16 cellular contexts compared by ENCODE assay signal in the genomic region with DNA sequence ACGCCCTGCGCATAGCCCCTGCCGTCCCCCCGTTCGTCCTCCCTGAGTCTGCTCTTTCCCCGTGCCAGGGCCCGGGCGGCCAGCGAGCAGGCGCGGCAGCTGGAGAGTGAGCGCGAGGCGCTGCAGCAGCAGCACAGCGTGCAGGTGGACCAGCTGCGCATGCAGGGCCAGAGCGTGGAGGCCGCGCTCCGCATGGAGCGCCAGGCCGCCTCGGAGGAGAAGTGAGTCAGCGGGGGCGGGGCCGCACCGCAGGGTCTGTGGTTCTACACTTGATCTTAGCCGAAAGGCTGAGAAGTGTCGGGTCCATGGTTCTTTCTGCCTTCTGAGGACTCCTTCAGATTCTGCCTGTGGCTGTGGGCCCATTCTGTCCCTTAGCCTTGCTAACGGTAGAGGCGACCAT. TPM values are rescaled to one million over a fixed set of nuclear protein-coding genes. Genes with fewer than 3 reads are reported as not detected.
DNase-seq lines count a peak whose midpoint lies in the region; ATAC-seq, FAIRE-seq and TF ChIP-seq lines count a peak whose summit lies in the region.
"Not testable (repeated sequence)": the region's sequence is repeated elsewhere in the genome, so short reads cannot be mapped to it uniquely, and the experiment has no call there.
"Had no signal": no experiment of that assay in that cellular context is flagged by ENCODE, and none has a peak within 500 bp of the region (broad histone marks: within the 10 kb centered on the region; RNA-seq: fewer than 3 reads in every experiment).

No MANE protein-coding gene starts in this region.

- not testable (repeated sequence) for H4K5ac ChIP-seq in IMR-90 (ENCODE audit: low read depth, low read length)

- H3K4me1 ChIP-seq in A549; IMR-90 (ENCODE audit: control insufficient read depth, insufficient read depth, low read length); foreskin keratinocyte; left lung; spleen: not testable (repeated sequence)

- not testable (repeated sequence) for H3K9me1 ChIP-seq in IMR-90 (ENCODE audit: insufficient read depth, low read length)

- H4K8ac ChIP-seq in IMR-90 (ENCODE audit: low read depth in 2 of 2, low read length in 2 of 2), result not testable (repeated sequence)

- 93% methylated on average over 8 of the region's 31 CpGs for WGBS in A549 (ENCODE audit: missing lambda C conversion rate)
- no CpG with 5 or more reads among the region's 31 CpGs for WGBS in IMR-90 (ENCODE audit: extremely low coverage in 2 of 2, insufficient read length in 1 of 2), 2 experiments
- 86 to 89% (median 88%) methylated on average over 8 to 11 of the region's 31 CpGs; no CpG with 5 or more reads in 2 of the 5 donors for WGBS in spleen, 5 donors

- POLR2A ChIA-PET in A549 (lab: Yijun Ruan, JAX); IMR-90 (lab: Charles Lee; ENCODE audit: unreplicated experiment): not testable (repeated sequence)

- not testable (repeated sequence) for H3K36me3 ChIP-seq in IMR-90 (ENCODE audit: control insufficient read depth, insufficient read depth, low read length); left lung; spleen

- not testable (repeated sequence) for TF ChIP-seq POLR2A in A549 (IDR thresholded peaks at IDR 0.05; ENCODE audit: low read length); IMR-90 (IDR thresholded peaks at IDR 0.05; ENCODE audit: low read depth, low read length); spleen (IDR thresholded peaks at IDR 0.05)

- not testable (repeated sequence) for H3K9me3 ChIP-seq in A549; IMR-90 (ENCODE audit: control insufficient read depth, insufficient read depth, low read length); left lung; spleen

- BruUV-seq in IMR-90 (replicated peaks; lab: Mats Ljungman, UMichigan), result not testable (repeated sequence)

- FAIRE-seq in A549 (lab: Jason Lieb, UNC), result peak; percentile 51

- not testable (repeated sequence) for H2AK9ac ChIP-seq in IMR-90 (replicated peaks; ENCODE audit: low read depth, low read length, poor library complexity)

- DNase-seq in A549 (ENCODE audit: low read depth in 1 of 2, low spot score in 1 of 2); IMR-90; foreskin keratinocyte: not testable (repeated sequence)
- peak in 1 of 2 donors; percentile 1 for DNase-seq in left lung
- peak; percentile 10 for DNase-seq in spleen

- not testable (repeated sequence) for ATAC-seq in A549
- ATAC-seq in IMR-90 (ENCODE audit: low read depth) (0 out of 2 replicates have a peak, but pooled peaks have one; percentile 12), SK-N-SH treated with all-trans-retinoic acid at 6 μM for 48 hours (peak; percentile 12), foreskin keratinocyte (peak; percentile 62), left lung (peak; percentile 28)

- not testable (repeated sequence) for H3K9ac ChIP-seq in IMR-90 (ENCODE audit: low read depth, low read length)

- H2BK5ac ChIP-seq in IMR-90 (ENCODE audit: low read depth, low read length, poor library complexity, severe bottlenecking), result not testable (repeated sequence)

- H3K27me3 ChIP-seq in IMR-90 (ENCODE audit: control insufficient read depth, insufficient read depth, low read length); foreskin keratinocyte; left lung; spleen (replicated peaks in 1 of 7): not testable (repeated sequence)

- in situ Hi-C loops in IMR-90 (cut with MboI; ENCODE audit: low sequenced_read_pairs), result not testable (repeated sequence)

- H3K4me3 ChIP-seq in A549; IMR-90 (ENCODE audit: insufficient read depth, low read depth, low read length); left lung; spleen: not testable (repeated sequence)

- not testable (repeated sequence) for H3K4ac ChIP-seq in IMR-90 (ENCODE audit: low read depth, low read length)

- not testable (repeated sequence) for H3K18ac ChIP-seq in IMR-90 (ENCODE audit: low read depth, low read length)

- not testable (repeated sequence) for H4K20me1 ChIP-seq in IMR-90 (ENCODE audit: insufficient read depth, low read length)

- intact Hi-C loops in IMR-90 (cut with micrococcal nuclease); left lung (cut with DNase I); spleen (cut with DNase I; ENCODE audit: low total_unique reads): not testable (repeated sequence)

- not testable (repeated sequence) for TF ChIP-seq RAD21 in A549 (conservative IDR thresholded peaks at IDR 0.05 in 1 of 2, IDR thresholded peaks at IDR 0.05 in 1 of 2); IMR-90 (IDR thresholded peaks at IDR 0.05; ENCODE audit: low read length)

- H2BK20ac ChIP-seq in IMR-90 (ENCODE audit: low read depth, low read length), result not testable (repeated sequence)

- H2AFZ ChIP-seq in IMR-90 (replicated peaks; ENCODE audit: low read length, poor library complexity), result not testable (repeated sequence)

- H3K79me1 ChIP-seq in IMR-90 (ENCODE audit: low read depth in 1 of 2, low read length in 2 of 2), result not testable (repeated sequence)

- TF ChIP-seq CTCF in A549 (IDR thresholded peaks at IDR 0.05); IMR-90 (conservative IDR thresholded peaks at IDR 0.05; ENCODE audit: low read depth, low read length); foreskin keratinocyte (conservative IDR thresholded peaks at IDR 0.05); left lung (IDR thresholded peaks at IDR 0.05); spleen (IDR thresholded peaks at IDR 0.05 in 8 of 11, conservative IDR thresholded peaks at IDR 0.05 in 3 of 11): not testable (repeated sequence)

- H3K56ac ChIP-seq in IMR-90 (ENCODE audit: extremely low read depth, insufficient read depth, low read length), result not testable (repeated sequence)

- H2BK120ac ChIP-seq in IMR-90 (ENCODE audit: low read depth, low read length), result not testable (repeated sequence)

- H3K23ac ChIP-seq in IMR-90 (ENCODE audit: low read depth, low read length), result not testable (repeated sequence)

- not testable (repeated sequence) for H3K27ac ChIP-seq in A549; IMR-90 (ENCODE audit: insufficient read depth, low read length); foreskin keratinocyte; left lung; spleen

- H2AK5ac ChIP-seq in IMR-90 (ENCODE audit: low read depth, low read length), result not testable (repeated sequence)

- CTCF ChIA-PET in A549 (lab: Yijun Ruan, JAX); IMR-90 (lab: Yijun Ruan, JAX): not testable (repeated sequence)

- not testable (repeated sequence) for H4K91ac ChIP-seq in IMR-90 (ENCODE audit: insufficient read depth, low read depth, low read length)

- TF ChIP-seq EP300 in A549 (IDR thresholded peaks at IDR 0.05), result not testable (repeated sequence)

- H3K4me2 ChIP-seq in A549; IMR-90 (ENCODE audit: low read depth, low read length): not testable (repeated sequence)

- not testable (repeated sequence) for H3K14ac ChIP-seq in IMR-90 (replicated peaks; ENCODE audit: low read depth, low read length)

- dilution Hi-C loops in IMR-90 (cut with HindIII; ENCODE audit: low sequenced_read_pairs, unreplicated experiment), result not testable (repeated sequence)

- not testable (repeated sequence) for H2BK15ac ChIP-seq in IMR-90 (ENCODE audit: low read depth, low read length)

RNA-seq across cellular contexts. Expression of gene IKBKG, which starts 12.9 kb away (rescaled TPM):
- 19.7 and 22.1 TPM in 2 replicates for polyA plus RNA-seq in A549 (2011; rRNA removed)
- 38.7 and 46.2 TPM in 2 replicates for polyA plus RNA-seq in A549 (2012; cell fraction: cytosol; rRNA removed)
- 117 and 119 TPM in 2 replicates for polyA plus RNA-seq in A549 (2012; cell fraction: nucleus; rRNA removed)
- polyA plus RNA-seq in A549 (2017; fragmentation: RNase III; extraction: RNeasy Plus Mini Kit Qiagen cat#74134 plus additional on column Dnase treatment), result 33.4 to 38.8 TPM (median 34.2 TPM) in 3 replicates
- polyA minus RNA-seq in A549 (2011; rRNA and poly(A)+ RNA removed), result 9.9 and 14.9 TPM in 2 replicates
- total RNA-seq in IMR-90 (2012; rRNA removed), result 13.9 and 16.5 TPM in 2 replicates
- polyA plus RNA-seq in IMR-90 (2012; rRNA removed), result 38.2 and 41.3 TPM in 2 replicates
- 61.0 and 68.3 TPM in 2 replicates for polyA plus RNA-seq in IMR-90 (2012; cell fraction: cytosol; rRNA removed)
- polyA plus RNA-seq in IMR-90 (2012; cell fraction: nucleus; rRNA removed; ENCODE audit: low replicate concordance), result 60.9 and 124 TPM in 2 replicates
- total RNA-seq in foreskin keratinocyte, result 20.1 and 21.7 TPM in 2 replicates
- polyA plus RNA-seq in foreskin keratinocyte, result 23.1 and 24.9 TPM in 2 replicates
- total RNA-seq in left lung, result 10 to 100 TPM; 28.1 to 52.5 TPM
- total RNA-seq in spleen, result 10 to 100 TPM; 18.9 to 66.6 (median 39.1) TPM
- polyA plus RNA-seq in spleen, result 10 to 100 TPM; 21.5 to 52.8 (median 49.9) TPM

RNA-seq across cellular contexts. Expression of gene G6PD, which starts 13.7 kb away (rescaled TPM):
- polyA plus RNA-seq in A549 (2011; rRNA removed) (692 and 774 TPM in 2 replicates), A549 (2017; fragmentation: RNase III; extraction: RNeasy Plus Mini Kit Qiagen cat#74134 plus additional on column Dnase treatment) (1,409 to 1,481 TPM (median 1,465 TPM) in 3 replicates), IMR-90 (2012; rRNA removed) (174 and 213 TPM in 2 replicates), foreskin keratinocyte (102 and 112 TPM in 2 replicates), spleen (10 to 100 TPM; 15.5 to 34.2 (median 15.7) TPM)
- polyA plus RNA-seq in A549 (2012; cell fraction: cytosol; rRNA removed), result 1,222 and 1,527 TPM in 2 replicates
- 2,784 and 3,385 TPM in 2 replicates for polyA plus RNA-seq in A549 (2012; cell fraction: nucleus; rRNA removed)
- 756 and 969 TPM in 2 replicates for polyA minus RNA-seq in A549 (2011; rRNA and poly(A)+ RNA removed)
- total RNA-seq in IMR-90 (2012; rRNA removed) (60.0 and 77.1 TPM in 2 replicates), foreskin keratinocyte (88.2 and 94.3 TPM in 2 replicates), left lung (100 to 1,000 TPM in 1 of 2 donors, 10 to 100 TPM in 1; 66.8 to 109 TPM), spleen (10 to 100 TPM; 57.0 to 93.1 (median 70.3) TPM)
- 127 and 234 TPM in 2 replicates for polyA plus RNA-seq in IMR-90 (2012; cell fraction: cytosol; rRNA removed)
- polyA plus RNA-seq in IMR-90 (2012; cell fraction: nucleus; rRNA removed; ENCODE audit: low replicate concordance), result 185 and 431 TPM in 2 replicates

RNA-seq across cellular contexts. Expression of gene CTAG1A, which starts 24.6 kb away (rescaled TPM):
- polyA plus RNA-seq in A549 (2011; rRNA removed) (not detected in 2 replicates), A549 (2017; fragmentation: RNase III; extraction: RNeasy Plus Mini Kit Qiagen cat#74134 plus additional on column Dnase treatment) (not detected in 3 replicates), IMR-90 (2012; rRNA removed) (not detected in 2 replicates), foreskin keratinocyte (not detected in 2 replicates), spleen (not detected)
- not detected in 2 replicates for polyA plus RNA-seq in A549 (2012; cell fraction: cytosol; rRNA removed)
- polyA plus RNA-seq in A549 (2012; cell fraction: nucleus; rRNA removed), result 0.22 TPM in 1 of 2 replicates, not detected in the other
- polyA minus RNA-seq in A549 (2011; rRNA and poly(A)+ RNA removed), result not detected in 2 replicates
- total RNA-seq in IMR-90 (2012; rRNA removed) (not detected in 2 replicates), foreskin keratinocyte (not detected in 2 replicates), left lung (not detected), spleen (not detected)
- polyA plus RNA-seq in IMR-90 (2012; cell fraction: cytosol; rRNA removed), result not detected in 2 replicates
- polyA plus RNA-seq in IMR-90 (2012; cell fraction: nucleus; rRNA removed; ENCODE audit: low replicate concordance), result 0.08 TPM in 1 of 2 replicates, not detected in the other
- total RNA-seq: A172; A673; CD4-positive, alpha-beta memory T cell; CD4-positive, CD25-positive, alpha-beta regulatory T cell; CD8-positive, alpha-beta memory T cell; Daoy; G401; GM12878 had no signal
- polyA plus RNA-seq: AG04450; CD14-positive monocyte; CD4-positive, alpha-beta memory T cell; CD4-positive, CD25-positive, alpha-beta regulatory T cell; CD8-positive, alpha-beta memory T cell; GM12878 had no signal

RNA-seq across cellular contexts. Expression of gene FAM3A, which starts 44.3 kb away (rescaled TPM):
- 18.6 and 21.7 TPM in 2 replicates for polyA plus RNA-seq in A549 (2011; rRNA removed)
- polyA plus RNA-seq in A549 (2012; cell fraction: cytosol; rRNA removed), result 47.8 and 55.1 TPM in 2 replicates
- polyA plus RNA-seq in A549 (2012; cell fraction: nucleus; rRNA removed), result 93.9 and 105 TPM in 2 replicates
- polyA plus RNA-seq in A549 (2017; fragmentation: RNase III; extraction: RNeasy Plus Mini Kit Qiagen cat#74134 plus additional on column Dnase treatment), result 33.2 to 40.6 TPM (median 36.7 TPM) in 3 replicates
- 16.1 and 21.8 TPM in 2 replicates for polyA minus RNA-seq in A549 (2011; rRNA and poly(A)+ RNA removed)
- 14.0 and 15.0 TPM in 2 replicates for total RNA-seq in IMR-90 (2012; rRNA removed)
- 47.2 and 52.0 TPM in 2 replicates for polyA plus RNA-seq in IMR-90 (2012; rRNA removed)
- polyA plus RNA-seq in IMR-90 (2012; cell fraction: cytosol; rRNA removed), result 35.3 and 65.1 TPM in 2 replicates
- polyA plus RNA-seq in IMR-90 (2012; cell fraction: nucleus; rRNA removed; ENCODE audit: low replicate concordance), result 99.5 and 206 TPM in 2 replicates
- 23.7 and 27.1 TPM in 2 replicates for total RNA-seq in foreskin keratinocyte
- polyA plus RNA-seq in foreskin keratinocyte, result 31.9 and 36.8 TPM in 2 replicates
- total RNA-seq in left lung, result 10 to 100 TPM; 35.3 to 43.6 TPM
- 10 to 100 TPM; 29.1 to 38.1 (median 34.7) TPM for total RNA-seq in spleen
- 10 to 100 TPM; 35.2 to 54.5 (median 52.3) TPM for polyA plus RNA-seq in spleen

RNA-seq across cellular contexts. Expression of gene CTAG1B, which starts 58.7 kb away (rescaled TPM):
- polyA plus RNA-seq in A549 (2011; rRNA removed) (not detected in 2 replicates), A549 (2017; fragmentation: RNase III; extraction: RNeasy Plus Mini Kit Qiagen cat#74134 plus additional on column Dnase treatment) (not detected in 3 replicates), IMR-90 (2012; rRNA removed) (not detected in 2 replicates), foreskin keratinocyte (not detected in 2 replicates), spleen (not detected)
- not detected in 2 replicates for polyA plus RNA-seq in A549 (2012; cell fraction: cytosol; rRNA removed)
- polyA plus RNA-seq in A549 (2012; cell fraction: nucleus; rRNA removed), result not detected in 2 replicates
- polyA minus RNA-seq in A549 (2011; rRNA and poly(A)+ RNA removed), result not detected in 2 replicates
- total RNA-seq in IMR-90 (2012; rRNA removed) (not detected in 2 replicates), foreskin keratinocyte (not detected in 2 replicates), left lung (not detected), spleen (not detected)
- polyA plus RNA-seq in IMR-90 (2012; cell fraction: cytosol; rRNA removed), result not detected in 2 replicates
- polyA plus RNA-seq in IMR-90 (2012; cell fraction: nucleus; rRNA removed; ENCODE audit: low replicate concordance), result 0.09 TPM in 1 of 2 replicates, not detected in the other
- total RNA-seq: A172; A673; CD4-positive, alpha-beta memory T cell; CD4-positive, CD25-positive, alpha-beta regulatory T cell; CD8-positive, alpha-beta memory T cell; Daoy; G401; GM12878 had no signal
- polyA plus RNA-seq: AG04450; CD14-positive monocyte; CD4-positive, alpha-beta memory T cell; CD4-positive, CD25-positive, alpha-beta regulatory T cell; CD8-positive, alpha-beta memory T cell; GM12878 had no signal
